Comparison of ENCODE assay signal across 13 cellular contexts in genomic region chr13:41606646-41607045, GRCh38.
A peak's percentile ranks its signal among the peaks of the same experiment; 100 is the strongest.
DNase-seq lines count a peak whose midpoint lies in the region; ATAC-seq, FAIRE-seq and TF ChIP-seq lines count a peak whose summit lies in the region.
"Had no signal": no experiment of that assay in that cellular context is flagged by ENCODE, and none has a peak within 500 bp of the region (broad histone marks: within the 10 kb centered on the region; RNA-seq: fewer than 3 reads in every experiment).

No MANE protein-coding gene starts in this region.

- H3K4me1 Mint-ChIP-seq in endodermal cell (peaks cover 20% of the 10 kb centered on the region), neural progenitor cell (peaks cover 5% of the 10 kb centered on the region)
- H3K4me1 Mint-ChIP-seq: CD4-positive, alpha-beta memory T cell had no signal

- H4K20me1 ChIP-seq in IMR-90 (ENCODE audit: insufficient read depth, low read length) = no peaks in the 10 kb centered on the region
- H4K20me1 ChIP-seq in HepG2 (ENCODE audit: insufficient read depth, low read length) = no peaks in the 10 kb centered on the region
- H4K20me1 ChIP-seq in neural progenitor cell (ENCODE audit: low read depth) = no peaks in the 10 kb centered on the region

- H3K4me2 ChIP-seq in IMR-90 (ENCODE audit: low read depth, low read length) = no peak overlapping the region
- H3K4me2 ChIP-seq in HepG2 (ENCODE audit: low read depth, low read length) = no peak overlapping the region
- no peak overlapping the region for H3K4me2 ChIP-seq in neural progenitor cell
- H3K4me2 ChIP-seq: A549 had no signal

- H3K9me3 Mint-ChIP-seq in endodermal cell = no peaks in the 10 kb centered on the region
- no peaks in the 10 kb centered on the region for H3K9me3 Mint-ChIP-seq in neural progenitor cell
- H3K9me3 Mint-ChIP-seq: CD4-positive, alpha-beta memory T cell had no signal

- 0 out of 2 replicates have a peak overlapping the region, but pooled peaks have one; percentile 13 for H3K4ac ChIP-seq in IMR-90 (ENCODE audit: low read depth, low read length)

- H2BK20ac ChIP-seq in IMR-90 (ENCODE audit: low read depth, low read length) = no peak overlapping the region

- H3K23ac ChIP-seq in IMR-90 (ENCODE audit: low read depth, low read length) = no peak overlapping the region

- FAIRE-seq in HepG2 (lab: Jason Lieb, UNC) = peak; percentile 76
- FAIRE-seq: A549, H1, HTR-8/SVneo had no signal

- no peak overlapping the region for H2BK120ac ChIP-seq in IMR-90 (ENCODE audit: low read depth, low read length)

- no peak overlapping the region; the same call in 1 of the 2 replicates for H4K91ac ChIP-seq in IMR-90 (ENCODE audit: insufficient read depth, low read depth, low read length)

- TF ChIP-seq RAD21 in IMR-90 (IDR thresholded peaks at IDR 0.05; ENCODE audit: low read length) (no peak), HepG2 (CRISPR knock-in tag; IDR thresholded peaks at IDR 0.05) (no peak)

- H3K36me3 Mint-ChIP-seq in endodermal cell (ENCODE audit: low read depth) (peaks cover 9% of the 10 kb centered on the region), neural progenitor cell (peaks cover 7% of the 10 kb centered on the region)

- no peak for TF ChIP-seq POLR2A in IMR-90 (IDR thresholded peaks at IDR 0.05; ENCODE audit: low read depth, low read length)
- no peak for TF ChIP-seq POLR2A in HepG2 (IDR thresholded peaks at IDR 0.05; ENCODE audit: insufficient read depth in 1 of 2, low read depth in 2 of 2, low read length in 2 of 2)

- no peak overlapping the region for H3K27ac Mint-ChIP-seq in endodermal cell
- no peak overlapping the region for H3K27ac Mint-ChIP-seq in neural progenitor cell

- no peak overlapping the region for H2AK5ac ChIP-seq in IMR-90 (ENCODE audit: low read depth, low read length)

- TF ChIP-seq CTCF in IMR-90 (conservative IDR thresholded peaks at IDR 0.05; ENCODE audit: low read depth, low read length) = no peak
- TF ChIP-seq CTCF in endodermal cell (conservative IDR thresholded peaks at IDR 0.05) = no peak
- no peak for TF ChIP-seq CTCF in HepG2 (CRISPR knock-in tag; IDR thresholded peaks at IDR 0.05)
- no peak for TF ChIP-seq CTCF in neural progenitor cell (IDR thresholded peaks at IDR 0.05)

- no peak overlapping the region for H4K5ac ChIP-seq in IMR-90 (ENCODE audit: low read depth, low read length)

- H3K18ac ChIP-seq in IMR-90 (ENCODE audit: low read depth, low read length) = peak overlapping the region; percentile 48; the same call in 1 of the 2 replicates

- H2AK9ac ChIP-seq in IMR-90 (replicated peaks; ENCODE audit: low read depth, low read length, poor library complexity) = no peak overlapping the region

- intact Hi-C loops in IMR-90 (cut with micrococcal nuclease) = no loop called here
- intact Hi-C loops in HepG2 (cut with micrococcal nuclease; ENCODE audit: unreplicated experiment) = loop anchor here (2.0 kb wide), 1 partner anchor 42 kb away; no protein-coding TSS in a partner anchor

- H3F3A ChIP-seq in neural progenitor cell (ENCODE audit: low read depth) = no peaks in the 10 kb centered on the region

- no peak overlapping the region for H3K9ac ChIP-seq in IMR-90 (ENCODE audit: low read depth, low read length)
- no peak overlapping the region for H3K9ac ChIP-seq in endodermal cell (ENCODE audit: extremely low read depth, low read length, poor library complexity, severe bottlenecking)
- H3K9ac ChIP-seq in HepG2 (ENCODE audit: insufficient read depth, low read depth, low read length) = no peak overlapping the region
- no peak overlapping the region for H3K9ac ChIP-seq in neural progenitor cell

- H3K27me3 Mint-ChIP-seq in endodermal cell (ENCODE audit: insufficient read depth) (no peaks in the 10 kb centered on the region), neural progenitor cell (ENCODE audit: insufficient read depth, low read depth) (no peaks in the 10 kb centered on the region)
- H3K27me3 Mint-ChIP-seq: CD4-positive, alpha-beta memory T cell had no signal

- no peak for DNase-seq in IMR-90
- no peak for DNase-seq in endodermal cell
- peak; percentile 95 for DNase-seq in HepG2 (ENCODE audit: low spot score)
- DNase-seq in putamen (ENCODE audit: low spot score) = no peak
- no peak for DNase-seq in neural progenitor cell (ENCODE audit: low spot score)
- DNase-seq: BE2C; CD4-positive, alpha-beta memory T cell had no signal

- peaks cover 17% of the 10 kb centered on the region for H3K9me1 ChIP-seq in IMR-90 (ENCODE audit: insufficient read depth, low read length)

- ATAC-seq in IMR-90 (ENCODE audit: low read depth) = no peak
- peak; percentile 90 for ATAC-seq in HepG2
- ATAC-seq in HG03159 (IDR thresholded peaks at IDR 0.05; ENCODE audit: unreplicated experiment) = no peak
- ATAC-seq: A549 had no signal

- in situ Hi-C loops in IMR-90 (cut with MboI; ENCODE audit: low sequenced_read_pairs) (no loop called here), HepG2 (cut with HindIII; ENCODE audit: extremely low pct_ligation_motif_present, low pct_unique_long_range_greater_than_20kb) (loop anchor here (5.0 kb wide), 1 partner anchor 41 kb away; no protein-coding TSS in a partner anchor)

- 0 out of 4 replicates have a peak, but pooled peaks cover 0 to 4% of the 10 kb centered on the region in 2 experiments for H3K79me1 ChIP-seq in IMR-90 (ENCODE audit: low read depth in 1 of 2, low read length in 2 of 2)

- H3K9me3 ChIP-seq in IMR-90 (ENCODE audit: control insufficient read depth, insufficient read depth, low read length) (no peaks in the 10 kb centered on the region), endodermal cell (ENCODE audit: control insufficient read depth, low read length) (no peaks in the 10 kb centered on the region), HepG2 (ENCODE audit: low read length) (no peaks in the 10 kb centered on the region), neural progenitor cell (ENCODE audit: low read depth) (no peaks in the 10 kb centered on the region)
- H3K9me3 ChIP-seq: A549, BE2C, HAP-1 had no signal

- H3K36me3 ChIP-seq in IMR-90 (ENCODE audit: control insufficient read depth, insufficient read depth, low read length) = 0 out of 2 replicates have a peak, but pooled peaks cover 4% of the 10 kb centered on the region
- H3K36me3 ChIP-seq in endodermal cell (ENCODE audit: control insufficient read depth, insufficient read depth, low read length) = peaks cover 6% of the 10 kb centered on the region
- peaks cover 0 to 8% of the 10 kb centered on the region in 2 experiments; a peak in 4 of 5 replicates for H3K36me3 ChIP-seq in HepG2 (replicated peaks in 1 of 2; ENCODE audit: control insufficient read depth in 1 of 2, insufficient read depth in 2 of 2, low read length in 2 of 2)
- no peaks in the 10 kb centered on the region for H3K36me3 ChIP-seq in neural progenitor cell

- H3K4me1 ChIP-seq in IMR-90 (ENCODE audit: control insufficient read depth, insufficient read depth, low read length) (peaks cover 20% of the 10 kb centered on the region), endodermal cell (ENCODE audit: control insufficient read depth, insufficient read depth, low read length) (peaks cover 2% of the 10 kb centered on the region), HepG2 (ENCODE audit: insufficient read depth, low read length) (peaks cover 41% of the 10 kb centered on the region), neural progenitor cell (no peaks in the 10 kb centered on the region)
- H3K4me1 ChIP-seq: HAP-1 had no signal

- H3K14ac ChIP-seq in IMR-90 (replicated peaks; ENCODE audit: low read depth, low read length) = no peak overlapping the region

- dilution Hi-C loops in IMR-90 (cut with HindIII; ENCODE audit: low sequenced_read_pairs, unreplicated experiment) = no loop called here

- 0 out of 3 replicates have a peak overlapping the region, but pooled peaks have one; percentile 39 for H2BK15ac ChIP-seq in IMR-90 (ENCODE audit: low read depth, low read length)

- no peak overlapping the region for H2BK5ac ChIP-seq in IMR-90 (ENCODE audit: low read depth, low read length, poor library complexity, severe bottlenecking)

- H3K56ac ChIP-seq in IMR-90 (ENCODE audit: extremely low read depth, insufficient read depth, low read length) = no peak overlapping the region

- BruUV-seq in IMR-90 (replicated peaks; lab: Mats Ljungman, UMichigan) (no TSS peak), HepG2 (replicated peaks; lab: Mats Ljungman, UMichigan) (no TSS peak)

- WGBS in IMR-90 (ENCODE audit: extremely low coverage in 2 of 2, insufficient read length in 1 of 2), 2 experiments = 100% methylated on average over 1 of the region's 2 CpGs; no CpG with 5 or more reads in 1 of the 2 experiments
- WGBS in endodermal cell (ENCODE audit: insufficient coverage in 1 of 2, insufficient read length in 1 of 2), 2 experiments = 88% methylated on average over 2 of the region's 2 CpGs; no CpG with 5 or more reads in 1 of the 2 experiments
- WGBS in HepG2 (ENCODE audit: low lambda C conversion rate) = 76% methylated on average over 2 of the region's 2 CpGs

- POLR2A ChIA-PET in IMR-90 (lab: Charles Lee; ENCODE audit: unreplicated experiment) (no interaction called here), HepG2 (lab: Yijun Ruan, JAX) (interaction anchor here (1.0 to 2.1 kb wide), 7 partner anchors 9 to 46 kb away, joined by 3 to 11 read pairs (median 4); no protein-coding TSS in a partner anchor)

- H3K27ac ChIP-seq in IMR-90 (ENCODE audit: insufficient read depth, low read length) (no peak overlapping the region), endodermal cell (ENCODE audit: low read depth, low read length) (no peak overlapping the region), HepG2 (ENCODE audit: extremely low read length, insufficient read depth, low read length) (peak overlapping the region; percentile 44), neural progenitor cell (no peak overlapping the region)
- H3K27ac ChIP-seq: A549, C4-2B had no signal

- peak overlapping the region in 1 of 2 experiments; percentile 9; a peak in 1 of 4 replicates for H4K8ac ChIP-seq in IMR-90 (ENCODE audit: low read depth in 2 of 2, low read length in 2 of 2)

- no peak overlapping the region for H3K4me3 Mint-ChIP-seq in endodermal cell
- H3K4me3 Mint-ChIP-seq in neural progenitor cell = no peak overlapping the region
- H3K4me3 Mint-ChIP-seq: CD4-positive, alpha-beta memory T cell had no signal

- H3K27me3 ChIP-seq in IMR-90 (ENCODE audit: control insufficient read depth, insufficient read depth, low read length) (no peaks in the 10 kb centered on the region), endodermal cell (ENCODE audit: control insufficient read depth, insufficient read depth, low read length, poor library complexity, severe bottlenecking) (no peaks in the 10 kb centered on the region), HepG2 (ENCODE audit: control insufficient read depth in 1 of 2, insufficient read depth in 2 of 2, low read length in 2 of 2) (no peaks in the 10 kb centered on the region), neural progenitor cell (no peaks in the 10 kb centered on the region)
- H3K27me3 ChIP-seq: BE2C had no signal

- H3K4me3 ChIP-seq in IMR-90 (ENCODE audit: insufficient read depth, low read depth, low read length) (no peak overlapping the region), endodermal cell (ENCODE audit: low read length) (peak overlapping the region; percentile 3), HepG2 (replicated peaks in 1 of 3; ENCODE audit: insufficient read depth in 1 of 3, low read depth in 2 of 3, low read length in 3 of 3) (no peak overlapping the region), neural progenitor cell (no peak overlapping the region)
- H3K4me3 ChIP-seq: A549, HAP-1 had no signal

- CTCF ChIA-PET in IMR-90 (lab: Yijun Ruan, JAX) = no interaction called here
- CTCF ChIA-PET in HepG2 (lab: Yijun Ruan, JAX; ENCODE audit: low intra/inter-chr PET ratio, low total read pairs) = no interaction called here

- TF ChIP-seq EP300 in HepG2 (IDR thresholded peaks at IDR 0.05; ENCODE audit: low read depth in 2 of 2, low read length in 2 of 2) (peak in 1 of 2 experiments; percentile 86; a peak in 2 of 4 replicates), HepG2 (CRISPR knock-in tag; IDR thresholded peaks at IDR 0.05; ENCODE audit: borderline replicate concordance) (peak; percentile 78; the same call in 1 of the 2 replicates)

- H3K79me2 ChIP-seq in HepG2 (ENCODE audit: insufficient read depth, low read length) = no peaks in the 10 kb centered on the region
- H3K79me2 ChIP-seq in neural progenitor cell (ENCODE audit: low read depth) = no peaks in the 10 kb centered on the region

- H2AFZ ChIP-seq in IMR-90 (replicated peaks; ENCODE audit: low read length, poor library complexity) = no peak overlapping the region
- H2AFZ ChIP-seq in HepG2 (ENCODE audit: low read length) = no peak overlapping the region
- H2AFZ ChIP-seq in neural progenitor cell (replicated peaks) = no peak overlapping the region
